1 cellular context compared by ENCODE assay signal in genomic region chr19:54425382-54425723, GRCh38.
TF ChIP-seq lines count a peak whose summit lies in the region.

No MANE protein-coding gene starts in this region.

TF ChIP-seq in HepG2, 621 proteins besides CTCF, POLR2A, EP300 and RAD21:
- TF ChIP-seq POLR2G (IDR thresholded peaks at IDR 0.05; ENCODE audit: low read depth, low read length) (0 out of 2 replicates have a peak, but pooled peaks have one; percentile 4), MAFK (conservative IDR thresholded peaks at IDR 0.05 in 1 of 2, IDR thresholded peaks at IDR 0.05 in 1 of 2; ENCODE audit: low read length in 2 of 2) (peak in 1 of 2 experiments; percentile 5; a peak in 1 of 4 replicates), HES4 (CRISPR knock-in tag; IDR thresholded peaks at IDR 0.05; ENCODE audit: borderline replicate concordance) (no peak)
